In the genomic region with DNA sequence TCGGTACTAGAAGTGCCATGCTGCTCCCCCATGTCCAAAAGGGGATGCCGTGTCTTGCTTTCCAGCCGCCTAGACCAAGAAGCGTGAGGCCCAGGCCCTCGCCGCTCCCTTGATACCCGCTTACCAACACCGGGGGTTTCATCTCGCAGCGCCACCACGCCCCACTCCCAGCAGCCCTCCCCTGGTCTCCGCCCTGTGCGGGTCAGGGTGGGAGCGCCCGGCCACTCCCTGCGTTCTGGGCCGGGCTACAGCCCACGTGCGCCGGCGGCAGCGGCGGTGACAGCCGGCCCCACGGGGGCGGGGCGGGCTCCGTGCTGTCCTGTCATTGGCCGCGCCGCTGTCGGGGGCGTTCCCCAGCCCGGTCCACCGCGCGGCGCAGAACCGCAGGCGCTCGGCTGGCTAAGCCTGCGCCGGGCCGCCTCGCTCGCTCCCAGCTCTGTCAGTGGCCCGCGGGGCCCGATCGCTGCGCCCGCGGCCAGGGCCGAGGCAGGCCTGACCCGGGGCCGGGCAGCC, we compare ENCODE assay signal across 8 cellular contexts. TPM values are rescaled to one million over a fixed set of nuclear protein-coding genes. Genes with fewer than 3 reads are reported as not detected.
A peak's percentile ranks its signal among the peaks of the same experiment; 100 is the strongest.
DNase-seq lines count a peak whose midpoint lies in the region; ATAC-seq and FAIRE-seq lines count a peak whose summit lies in the region.

A gene with protein sequence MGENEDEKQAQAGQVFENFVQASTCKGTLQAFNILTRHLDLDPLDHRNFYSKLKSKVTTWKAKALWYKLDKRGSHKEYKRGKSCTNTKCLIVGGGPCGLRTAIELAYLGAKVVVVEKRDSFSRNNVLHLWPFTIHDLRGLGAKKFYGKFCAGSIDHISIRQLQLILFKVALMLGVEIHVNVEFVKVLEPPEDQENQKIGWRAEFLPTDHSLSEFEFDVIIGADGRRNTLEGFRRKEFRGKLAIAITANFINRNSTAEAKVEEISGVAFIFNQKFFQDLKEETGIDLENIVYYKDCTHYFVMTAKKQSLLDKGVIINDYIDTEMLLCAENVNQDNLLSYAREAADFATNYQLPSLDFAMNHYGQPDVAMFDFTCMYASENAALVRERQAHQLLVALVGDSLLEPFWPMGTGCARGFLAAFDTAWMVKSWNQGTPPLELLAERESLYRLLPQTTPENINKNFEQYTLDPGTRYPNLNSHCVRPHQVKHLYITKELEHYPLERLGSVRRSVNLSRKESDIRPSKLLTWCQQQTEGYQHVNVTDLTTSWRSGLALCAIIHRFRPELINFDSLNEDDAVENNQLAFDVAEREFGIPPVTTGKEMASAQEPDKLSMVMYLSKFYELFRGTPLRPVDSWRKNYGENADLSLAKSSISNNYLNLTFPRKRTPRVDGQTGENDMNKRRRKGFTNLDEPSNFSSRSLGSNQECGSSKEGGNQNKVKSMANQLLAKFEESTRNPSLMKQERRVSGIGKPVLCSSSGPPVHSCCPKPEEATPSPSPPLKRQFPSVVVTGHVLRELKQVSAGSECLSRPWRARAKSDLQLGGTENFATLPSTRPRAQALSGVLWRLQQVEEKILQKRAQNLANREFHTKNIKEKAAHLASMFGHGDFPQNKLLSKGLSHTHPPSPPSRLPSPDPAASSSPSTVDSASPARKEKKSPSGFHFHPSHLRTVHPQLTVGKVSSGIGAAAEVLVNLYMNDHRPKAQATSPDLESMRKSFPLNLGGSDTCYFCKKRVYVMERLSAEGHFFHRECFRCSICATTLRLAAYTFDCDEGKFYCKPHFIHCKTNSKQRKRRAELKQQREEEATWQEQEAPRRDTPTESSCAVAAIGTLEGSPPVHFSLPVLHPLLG (plus strand): TSS at position 390 of the 513 bp plus-strand sequence. CDS start 51,566 bp downstream, outside the sequence.

- DNase-seq in AG20443 (ENCODE audit: low spot score) = peak; percentile 99
- DNase-seq in GM19239 (ENCODE audit: insufficient read length, low spot score) = peak; percentile 94
- DNase-seq in NCI-H524 (lab: John Stamatoyannopoulos, UW) = peak; percentile 63 to 85
- peak; percentile 78 for DNase-seq in activated CD4-positive, alpha-beta T cell treated with anti-CD3 and anti-CD28 coated beads, Interleukin-2, amount 50 U/mL, for 1 hour
- peak; percentile 37 for DNase-seq in cortex of kidney (lab: John Stamatoyannopoulos, UW)
- peak; percentile 92 for DNase-seq in left lobe of liver (ENCODE audit: low spot score)
- DNase-seq in stimulated activated CD4-positive, alpha-beta T cell treated with anti-CD3 and anti-CD28 coated beads, Interleukin-2, amount 100 ng/mL, for 24 hours = peak; percentile 87 to 92

- ATAC-seq in HG03439 (IDR thresholded peaks at IDR 0.05; ENCODE audit: unreplicated experiment) = peak; percentile 97
- ATAC-seq in left lobe of liver = peak; percentile 91

- FAIRE-seq in GM19239 (lab: Jason Lieb, UNC) = no peak

RNA-seq across cellular contexts. Expression of the gene that starts here (rescaled TPM):
- 47.8 TPM for total RNA-seq in left lobe of liver

Comparison
In these comparisons a context has a peak if more than half of its experiments do, and no peak if none do; other contexts are left out.
1. Peak in every context shown above with its lines: DNase-seq and ATAC-seq.
2. DNase-seq: peak in every context shown above with its lines; median percentile 99 in AG20443; 94 in GM19239; 92 in left lobe of liver; 90 in stimulated activated CD4-positive, alpha-beta T cell treated with anti-CD3 and anti-CD28 coated beads, Interleukin-2, amount 100 ng/mL, for 24 hours; 78 in activated CD4-positive, alpha-beta T cell treated with anti-CD3 and anti-CD28 coated beads, Interleukin-2, amount 50 U/mL, for 1 hour; 74 in NCI-H524; 37 in cortex of kidney.